In genomic region chr5:1312206-1312605, GRCh38 we compare ENCODE assay signal across 13 cellular contexts. TPM values are rescaled to one million over a fixed set of nuclear protein-coding genes. Genes with fewer than 3 reads are reported as not detected.
DNase-seq lines count a peak whose midpoint lies in the region; ATAC-seq and TF ChIP-seq lines count a peak whose summit lies in the region.
"Had no signal": no experiment of that assay in that cellular context is flagged by ENCODE, and none has a peak within 500 bp of the region (broad histone marks: within the 10 kb centered on the region; RNA-seq: fewer than 3 reads in every experiment).

No MANE protein-coding gene starts in this region.

- intact Hi-C loops in left ventricle myocardium inferior (cut with micrococcal nuclease) (no loop called here), right cardiac atrium (cut with DNase I) (no loop called here), upper lobe of right lung (cut with DNase I) (no loop called here)

- H3K27ac ChIP-seq in left ventricle myocardium inferior (replicated peaks): no peak overlapping the region
- no peak overlapping the region for H3K27ac ChIP-seq in right cardiac atrium (ENCODE audit: low read length)
- H3K27ac ChIP-seq in upper lobe of right lung: no peak overlapping the region
- H3K27ac ChIP-seq: GM23248, SJSA1 had no signal

- no peaks in the 10 kb centered on the region for H3K9me3 ChIP-seq in left ventricle myocardium inferior (replicated peaks)
- no peaks in the 10 kb centered on the region for H3K9me3 ChIP-seq in right cardiac atrium (ENCODE audit: control insufficient read depth, low read length)
- no peaks in the 10 kb centered on the region for H3K9me3 ChIP-seq in upper lobe of right lung

- no peak for ATAC-seq in right cardiac atrium
- ATAC-seq in upper lobe of right lung: no peak
- no peak for ATAC-seq in esophagus mucosa
- ATAC-seq: WTC11 had no signal

- peaks cover 35% of the 10 kb centered on the region for H3K27me3 ChIP-seq in left ventricle myocardium inferior (ENCODE audit: low read depth)
- H3K27me3 ChIP-seq in right cardiac atrium (ENCODE audit: control insufficient read depth, insufficient read depth): no peaks in the 10 kb centered on the region
- H3K27me3 ChIP-seq in upper lobe of right lung: no peaks in the 10 kb centered on the region
- H3K27me3 ChIP-seq: SJSA1 had no signal

- peaks cover 7% of the 10 kb centered on the region for H3K4me1 ChIP-seq in left ventricle myocardium inferior
- H3K4me1 ChIP-seq in right cardiac atrium (ENCODE audit: control insufficient read depth, insufficient read depth, low read length): no peaks in the 10 kb centered on the region
- H3K4me1 ChIP-seq in upper lobe of right lung: peaks cover 19% of the 10 kb centered on the region
- H3K4me1 ChIP-seq: SJSA1 had no signal

- no peaks in the 10 kb centered on the region for H3K36me3 ChIP-seq in left ventricle myocardium inferior
- no peaks in the 10 kb centered on the region for H3K36me3 ChIP-seq in upper lobe of right lung
- H3K36me3 ChIP-seq: SJSA1 had no signal

- no peak for TF ChIP-seq CTCF in left ventricle myocardium inferior (IDR thresholded peaks at IDR 0.05; ENCODE audit: borderline replicate concordance)
- no peak for TF ChIP-seq CTCF in upper lobe of right lung (IDR thresholded peaks at IDR 0.05)

- no peak overlapping the region for H3K4me3 ChIP-seq in left ventricle myocardium inferior
- H3K4me3 ChIP-seq in right cardiac atrium (ENCODE audit: low read length): no peak overlapping the region
- no peak overlapping the region for H3K4me3 ChIP-seq in upper lobe of right lung
- H3K4me3 ChIP-seq: GM23248, SJSA1 had no signal

- DNase-seq in left ventricle myocardium inferior (peak; percentile 10), right cardiac atrium (no peak), ecto neural progenitor cell (ENCODE audit: low spot score) (peak; percentile 23), upper lobe of right lung (peak; percentile 51), inferior parietal cortex (ENCODE audit: extremely low spot score) (no peak), SK-N-DZ (ENCODE audit: low spot score) (no peak)
- DNase-seq in activated CD4-positive, alpha-beta T cell treated with anti-CD3 and anti-CD28 coated beads, Interleukin-2, amount 50 U/mL, for 1 hour: peak; percentile 45
- DNase-seq: DMS79, GM23248 had no signal

- 86% methylated on average over 7 of the region's 7 CpGs for WGBS in right cardiac atrium

RNA-seq across cellular contexts. Expression of gene TERT, which starts 17.3 kb away (rescaled TPM):
- total RNA-seq in left ventricle myocardium inferior: not detected
- total RNA-seq in right cardiac atrium: not detected
- not detected for polyA plus RNA-seq in right cardiac atrium
- not detected for total RNA-seq in upper lobe of right lung
- not detected for total RNA-seq in esophagus mucosa
- polyA plus RNA-seq in SK-N-DZ (2014; cell fraction: cytosol; rRNA removed): 8.3 and 11.5 TPM in 2 replicates
- polyA plus RNA-seq in SK-N-DZ (2014; cell fraction: nucleus; rRNA removed): 6.7 and 8.1 TPM in 2 replicates
- total RNA-seq: dermis microvascular lymphatic vessel endothelial cell, GM23248 had no signal
- polyA plus RNA-seq: GM23248 had no signal

RNA-seq across cellular contexts. Expression of gene CLPTM1L, which starts 32.7 kb away (rescaled TPM):
- total RNA-seq in left ventricle myocardium inferior (34.2 TPM), right cardiac atrium (10 to 100 TPM; 43.9 to 62.7 (median 50.0) TPM), upper lobe of right lung (153 TPM), esophagus mucosa (39.5 TPM)
- 44.0 TPM for polyA plus RNA-seq in right cardiac atrium
- polyA plus RNA-seq in SK-N-DZ (2014; cell fraction: cytosol; rRNA removed): 126 and 142 TPM in 2 replicates
- polyA plus RNA-seq in SK-N-DZ (2014; cell fraction: nucleus; rRNA removed): 114 and 118 TPM in 2 replicates

Comparison
In these comparisons a context has a peak if more than half of its experiments do, and no peak if none do; other contexts are left out.
1. DNase-seq: peak in left ventricle myocardium inferior (single experiment), activated CD4-positive, alpha-beta T cell treated with anti-CD3 and anti-CD28 coated beads, Interleukin-2, amount 50 U/mL, for 1 hour (single experiment), ecto neural progenitor cell (single experiment) and upper lobe of right lung (single experiment); none in right cardiac atrium (0 of 3), inferior parietal cortex (single experiment) and SK-N-DZ (single experiment).